In genomic region chr10:84367256-84367655, GRCh38 we compare ENCODE assay signal across 1 cellular context.
TF ChIP-seq lines count a peak whose summit lies in the region.

No MANE protein-coding gene starts in this region.

TF ChIP-seq in GM23338, 12 proteins besides CTCF, POLR2A, EP300 and RAD21 (continued from another document):
- no peak for TF ChIP-seq ZNF462 (CRISPR knock-in tag; IDR thresholded peaks at IDR 0.05)
